In genomic region chr1:159089184-159089791, GRCh38 we compare ENCODE assay signal across 8 cellular contexts. TPM values are rescaled to one million over a fixed set of nuclear protein-coding genes. Genes with fewer than 3 reads are reported as not detected.
DNase-seq lines count a peak whose midpoint lies in the region; ATAC-seq and TF ChIP-seq lines count a peak whose summit lies in the region.

No MANE protein-coding gene starts in this region.

- peak; percentile 13 for DNase-seq in NCI-H510A treated with DMSO at 0.1 percent for 48 hours (lab: John Stamatoyannopoulos, UW)
- no peak for DNase-seq in NCI-H510A (lab: John Stamatoyannopoulos, UW)
- no peak for DNase-seq in ascending aorta (ENCODE audit: low spot score in 2 of 2)
- no peak for DNase-seq in natural killer cell treated with Interleukin-12 subunit alpha and Interleukin-12 subunit beta and Interleukin-15 and Interleukin-18, amount 100 ng/mL, for 72 hours (ENCODE audit: low spot score)
- DNase-seq in activated CD4-positive, CD25-positive, alpha-beta regulatory T cell (lab: John Stamatoyannopoulos, UW): no peak
- no peak for DNase-seq in D341Med (ENCODE audit: low spot score)

- H3K27me3 Mint-ChIP-seq in natural killer cell treated with Interleukin-12 subunit alpha and Interleukin-12 subunit beta and Interleukin-15 and Interleukin-18, amount 100 ng/mL, for 72 hours: peaks cover 0 to 7% of the 10 kb centered on the region in 2 donors

- H3K9me3 Mint-ChIP-seq in natural killer cell treated with Interleukin-12 subunit alpha and Interleukin-12 subunit beta and Interleukin-15 and Interleukin-18, amount 100 ng/mL, for 72 hours: no peaks in the 10 kb centered on the region

- H3K4me1 Mint-ChIP-seq in natural killer cell treated with Interleukin-12 subunit alpha and Interleukin-12 subunit beta and Interleukin-15 and Interleukin-18, amount 100 ng/mL, for 72 hours (ENCODE audit: low read depth in 2 of 2): peaks cover 20 to 50% of the 10 kb centered on the region in 2 donors

- no peaks in the 10 kb centered on the region for H3K36me3 Mint-ChIP-seq in natural killer cell treated with Interleukin-12 subunit alpha and Interleukin-12 subunit beta and Interleukin-15 and Interleukin-18, amount 100 ng/mL, for 72 hours

- no peaks in the 10 kb centered on the region for H3K9me3 ChIP-seq in ascending aorta

- no peak overlapping the region for H3K4me3 Mint-ChIP-seq in natural killer cell treated with Interleukin-12 subunit alpha and Interleukin-12 subunit beta and Interleukin-15 and Interleukin-18, amount 100 ng/mL, for 72 hours

- intact Hi-C loops in ascending aorta (cut with DNase I): no loop called here

- H3K4me3 ChIP-seq in ascending aorta: no peak overlapping the region

- H3K4me1 ChIP-seq in ascending aorta: no peaks in the 10 kb centered on the region

- no peaks in the 10 kb centered on the region for H3K27me3 ChIP-seq in ascending aorta

- H3K27ac Mint-ChIP-seq in natural killer cell treated with Interleukin-12 subunit alpha and Interleukin-12 subunit beta and Interleukin-15 and Interleukin-18, amount 100 ng/mL, for 72 hours: peak overlapping the region; percentile 48 to 87

- peak; percentile 52 for ATAC-seq in HG03280 (IDR thresholded peaks at IDR 0.05; ENCODE audit: unreplicated experiment)
- ATAC-seq in natural killer cell treated with Interleukin-12 subunit alpha and Interleukin-12 subunit beta and Interleukin-15 and Interleukin-18, amount 100 ng/mL, for 72 hours: no peak
- ATAC-seq in GM21576 (IDR thresholded peaks at IDR 0.05; ENCODE audit: unreplicated experiment): no peak

- peak in 2 of 3 experiments; percentile 31 to 34 for TF ChIP-seq CTCF in ascending aorta (IDR thresholded peaks at IDR 0.05)

- no peaks in the 10 kb centered on the region for H3K36me3 ChIP-seq in ascending aorta

- no peak overlapping the region for H3K27ac ChIP-seq in ascending aorta

RNA-seq across cellular contexts. Expression of gene AIM2, which starts 12.7 kb away (rescaled TPM):
- 0.43 TPM for total RNA-seq in ascending aorta
- total RNA-seq in natural killer cell treated with Interleukin-12 subunit alpha and Interleukin-12 subunit beta and Interleukin-15 and Interleukin-18, amount 100 ng/mL, for 72 hours: 1 to 10 TPM; 1.8 to 6.6 TPM
